26 cellular contexts compared by ENCODE assay signal in genomic region chr19:39424934-39425333, GRCh38.
"Had no signal": no experiment of that assay in that cellular context is flagged by ENCODE, and none has a peak within 500 bp of the region (broad histone marks: within the 10 kb centered on the region; RNA-seq: fewer than 3 reads in every experiment).

No MANE protein-coding gene starts in this region.

- H3K4me3 Mint-ChIP-seq: activated CD4-positive, alpha-beta memory T cell treated with anti-CD3 and anti-CD28 coated beads, Interleukin-2, amount 10 ng/mL, durations not matched to agents 7 days and 5 days; activated CD4-positive, alpha-beta T cell treated with anti-CD3 and anti-CD28 coated beads, Interleukin-2, amount 10 ng/mL, durations not matched to agents 7 days and 5 days; activated naive CD4-positive, alpha-beta T cell treated with anti-CD3 and anti-CD28 coated beads, Interleukin-2, amount 50 U/mL, for 24 hours; activated naive CD8-positive, alpha-beta T cell treated with anti-CD3 and anti-CD28 coated beads, Interleukin-2, amount 50 U/mL, for 24 hours; natural killer cell; WTC11 had no signal

- H3K27ac Mint-ChIP-seq: activated CD4-positive, alpha-beta T cell treated with anti-CD3 and anti-CD28 coated beads, Interleukin-2, amount 10 ng/mL, durations not matched to agents 7 days and 5 days; activated naive CD8-positive, alpha-beta T cell treated with anti-CD3 and anti-CD28 coated beads, Interleukin-2, amount 50 U/mL, for 24 hours; activated T-helper 2 cell treated with anti-CD3 and anti-CD28 coated beads, Interferon-gamma antibody, Interleukin-2, Interleukin-4, amounts not matched to agents 10 μg/mL and 5 μg/mL and 100 μg/mL, durations not matched to agents 14 hours and 24 hours and 36 hours had no signal

- H3K27me3 Mint-ChIP-seq: activated CD4-positive, alpha-beta memory T cell treated with anti-CD3 and anti-CD28 coated beads, Interleukin-2, amount 10 ng/mL, durations not matched to agents 7 days and 5 days; activated CD4-positive, alpha-beta T cell treated with anti-CD3 and anti-CD28 coated beads, Interleukin-2, amount 10 ng/mL, durations not matched to agents 7 days and 5 days; activated naive CD4-positive, alpha-beta T cell treated with anti-CD3 and anti-CD28 coated beads, Interleukin-2, amount 50 U/mL, for 24 hours; activated naive CD8-positive, alpha-beta T cell treated with anti-CD3 and anti-CD28 coated beads, Interleukin-2, amount 50 U/mL, for 24 hours; progenitor cell of endocrine pancreas had no signal

- FAIRE-seq: endometrium, frontal cortex, kidney had no signal

- H3K9me3 ChIP-seq: ovary, sigmoid colon, testis, transverse colon had no signal

- H3K27ac ChIP-seq: ovary, sigmoid colon, testis, transverse colon had no signal

- H3K4me2 ChIP-seq: smooth muscle cell had no signal

- ATAC-seq: activated naive CD8-positive, alpha-beta T cell treated with anti-CD3 and anti-CD28 coated beads, Interleukin-2, amount 50 U/mL, for 24 hours; left colon; natural killer cell; WTC11 had no signal

- H3K9me3 Mint-ChIP-seq: activated CD4-positive, alpha-beta memory T cell treated with anti-CD3 and anti-CD28 coated beads, Interleukin-2, amount 10 ng/mL, durations not matched to agents 7 days and 5 days; activated CD4-positive, alpha-beta T cell treated with anti-CD3 and anti-CD28 coated beads, Interleukin-2, amount 10 ng/mL, durations not matched to agents 7 days and 5 days; activated naive CD4-positive, alpha-beta T cell treated with anti-CD3 and anti-CD28 coated beads, Interleukin-2, amount 50 U/mL, for 24 hours; activated naive CD8-positive, alpha-beta T cell treated with anti-CD3 and anti-CD28 coated beads, Interleukin-2, amount 50 U/mL, for 24 hours; activated T-helper 2 cell treated with anti-CD3 and anti-CD28 coated beads, Interferon-gamma antibody, Interleukin-2, Interleukin-4, amounts not matched to agents 10 μg/mL and 5 μg/mL and 100 μg/mL, durations not matched to agents 14 hours and 24 hours and 36 hours; natural killer cell; WTC11 had no signal

- H3K4me1 Mint-ChIP-seq: activated CD4-positive, alpha-beta T cell treated with anti-CD3 and anti-CD28 coated beads, Interleukin-2, amount 10 ng/mL, durations not matched to agents 7 days and 5 days; activated naive CD4-positive, alpha-beta T cell treated with anti-CD3 and anti-CD28 coated beads, Interleukin-2, amount 50 U/mL, for 24 hours; activated naive CD8-positive, alpha-beta T cell treated with anti-CD3 and anti-CD28 coated beads, Interleukin-2, amount 50 U/mL, for 24 hours; natural killer cell had no signal

- H3K36me3 ChIP-seq: ovary, transverse colon had no signal

- DNase-seq: activated CD4-positive, alpha-beta memory T cell treated with anti-CD3 and anti-CD28 coated beads, Interleukin-2, amount 10 ng/mL, durations not matched to agents 7 days and 5 days; activated CD4-positive, alpha-beta T cell treated with anti-CD3 and anti-CD28 coated beads for 1 hour; activated CD4-positive, alpha-beta T cell treated with anti-CD3 and anti-CD28 coated beads, Interleukin-2, amount 10 ng/mL, durations not matched to agents 7 days and 5 days; activated naive CD8-positive, alpha-beta T cell treated with anti-CD3 and anti-CD28 coated beads, Interleukin-2, amount 50 U/mL, for 24 hours; activated T-cell treated with anti-CD3 and anti-CD28 coated beads, Interleukin-2, amount 50 U/mL, for 48 hours; amygdala; caudate nucleus; kidney; left colon; natural killer cell; retina; sigmoid colon; stimulated activated CD4-positive, alpha-beta T cell treated with anti-CD3 and anti-CD28 coated beads, Interleukin-15, amount 100 ng/mL, for 24 hours; stimulated activated CD4-positive, alpha-beta T cell treated with anti-CD3 and anti-CD28 coated beads, Interleukin-2, amount 100 ng/mL, for 24 hours; stimulated activated naive CD4-positive, alpha-beta T cell; T-helper 2 cell; testis; transverse colon had no signal

- H3K27me3 ChIP-seq: ovary, sigmoid colon, testis, transverse colon had no signal

- H3K4me3 ChIP-seq: ovary, sigmoid colon, smooth muscle cell, testis, transverse colon had no signal

- H3K36me3 Mint-ChIP-seq: activated naive CD4-positive, alpha-beta T cell treated with anti-CD3 and anti-CD28 coated beads, Interleukin-2, amount 50 U/mL, for 24 hours; natural killer cell had no signal
